In the genomic region with DNA sequence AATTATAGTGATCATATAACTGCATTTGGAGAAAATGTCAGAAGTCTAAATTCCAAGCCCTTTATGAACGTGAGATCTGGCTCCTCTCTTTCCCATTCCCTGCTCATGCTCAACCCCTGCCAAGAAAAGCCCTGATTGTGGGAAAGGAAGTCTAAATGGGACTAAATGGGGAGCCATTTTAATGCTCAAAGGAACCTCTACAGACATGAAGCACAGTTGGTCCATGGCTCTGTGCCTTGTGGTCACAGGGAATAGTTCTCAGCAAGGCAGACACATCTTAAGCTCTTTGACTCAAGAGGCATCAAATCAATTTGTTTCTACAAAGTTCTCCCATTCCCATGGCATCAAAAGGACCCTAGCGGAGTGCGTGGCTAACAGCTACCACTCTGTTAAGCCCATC, we compare ENCODE assay signal across 16 cellular contexts.
"Had no signal": no experiment of that assay in that cellular context is flagged by ENCODE, and none has a peak within 500 bp of the region (broad histone marks: within the 10 kb centered on the region; RNA-seq: fewer than 3 reads in every experiment).

No MANE protein-coding gene starts in this region.

- H3K27ac ChIP-seq: coronary artery, hepatocyte, psoas muscle, right lobe of liver had no signal

- H3K4me1 ChIP-seq: psoas muscle, right lobe of liver had no signal

- H3K4me3 Mint-ChIP-seq: activated naive CD8-positive, alpha-beta T cell treated with anti-CD3 and anti-CD28 coated beads for 36 hours; naive thymus-derived CD4-positive, alpha-beta T cell; T-helper 2 cell treated with Interferon-gamma antibody and Interleukin-4, amounts not matched to agents 5 μg/mL and 100 μg/mL, for 36 hours had no signal

- H3K4me3 ChIP-seq: coronary artery, hepatocyte, psoas muscle, right lobe of liver, upper lobe of left lung had no signal

- ATAC-seq: activated CD4-positive, CD25-positive, alpha-beta regulatory T cell treated with anti-CD3 and anti-CD28 coated beads, Interleukin-2, amount 50 U/mL, for 24 hours; naive thymus-derived CD4-positive, alpha-beta T cell; psoas muscle; right lobe of liver; stimulated activated naive CD8-positive, alpha-beta T cell treated with anti-CD3 and anti-CD28 coated beads, Interleukin-15, Interleukin-2, amounts not matched to agents 100 U/mL and 50 U/mL, for 24 hours had no signal

- H3K9me3 ChIP-seq: psoas muscle, right lobe of liver, upper lobe of left lung had no signal

- H3K9me3 Mint-ChIP-seq: activated naive CD8-positive, alpha-beta T cell treated with anti-CD3 and anti-CD28 coated beads for 36 hours; naive thymus-derived CD4-positive, alpha-beta T cell; T-helper 2 cell treated with Interferon-gamma antibody and Interleukin-4, amounts not matched to agents 5 μg/mL and 100 μg/mL, for 36 hours had no signal

- H3K36me3 Mint-ChIP-seq: activated naive CD8-positive, alpha-beta T cell treated with anti-CD3 and anti-CD28 coated beads for 36 hours; naive thymus-derived CD4-positive, alpha-beta T cell had no signal

- DNase-seq: activated naive CD8-positive, alpha-beta T cell treated with anti-CD3 and anti-CD28 coated beads for 36 hours; activated T-cell treated with anti-CD3 and anti-CD28 coated beads, Interleukin-2, amount 50 U/mL, for 1 hour; aorta; caudate nucleus; effector memory CD4-positive, alpha-beta T cell; midbrain; naive thymus-derived CD4-positive, alpha-beta T cell; psoas muscle; right lobe of liver; stimulated activated CD4-positive, alpha-beta T cell treated with anti-CD3 and anti-CD28 coated beads, Interleukin-2, amount 100 ng/mL, for 48 hours; stimulated activated naive CD8-positive, alpha-beta T cell treated with anti-CD3 and anti-CD28 coated beads, Interleukin-15, Interleukin-2, amounts not matched to agents 100 U/mL and 50 U/mL, for 24 hours; upper lobe of left lung had no signal

- H3K79me2 ChIP-seq: hepatocyte had no signal

- H2AFZ ChIP-seq: hepatocyte had no signal

- H3K27ac Mint-ChIP-seq: activated naive CD8-positive, alpha-beta T cell treated with anti-CD3 and anti-CD28 coated beads for 36 hours; T-helper 2 cell treated with Interferon-gamma antibody and Interleukin-4, amounts not matched to agents 5 μg/mL and 100 μg/mL, for 36 hours had no signal

- H3K36me3 ChIP-seq: right lobe of liver, upper lobe of left lung had no signal

- H3K27me3 ChIP-seq: hepatocyte, right lobe of liver, upper lobe of left lung had no signal

- H3K4me2 ChIP-seq: hepatocyte had no signal
